ENCODE assay signal across 26 cellular contexts in the genomic region with DNA sequence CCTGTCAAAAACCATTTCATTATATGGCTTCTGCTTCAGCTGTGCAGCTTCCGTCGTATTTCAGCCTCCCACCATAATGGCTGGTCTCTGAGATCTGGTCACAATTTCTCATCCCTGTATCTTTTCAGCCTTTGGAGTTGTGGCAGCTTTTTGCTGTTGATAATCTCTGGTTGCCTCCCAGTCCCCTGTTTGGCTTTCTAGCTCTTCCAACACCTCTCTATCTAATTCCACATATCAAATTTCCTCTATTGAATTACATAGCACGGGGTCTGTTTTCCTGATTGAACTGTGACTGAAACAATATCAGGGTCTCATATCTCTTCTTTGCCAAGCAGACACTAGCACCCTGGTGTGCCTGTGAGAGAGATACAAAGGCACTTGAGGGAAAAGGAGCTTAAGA.
DNase-seq lines count a peak whose midpoint lies in the region; TF ChIP-seq lines count a peak whose summit lies in the region.
"Had no signal": no experiment of that assay in that cellular context is flagged by ENCODE, and none has a peak within 500 bp of the region (broad histone marks: within the 10 kb centered on the region; RNA-seq: fewer than 3 reads in every experiment).

No MANE protein-coding gene starts in this region.

- no peak for TF ChIP-seq EP300 in ovary (IDR thresholded peaks at IDR 0.05)

- intact Hi-C loops in ovary (cut with DNase I): no loop called here

- no peaks in the 10 kb centered on the region for H3K27me3 ChIP-seq in ovary
- H3K27me3 ChIP-seq: colonic mucosa, hepatocyte had no signal

- no peak overlapping the region for H3K4me3 ChIP-seq in ovary
- H3K4me3 ChIP-seq: colonic mucosa, hepatocyte, skin epidermis had no signal

- H3K9me3 Mint-ChIP-seq in nephron progenitor cell: peaks cover 9% of the 10 kb centered on the region

- H3K4me3 Mint-ChIP-seq in nephron progenitor cell: no peak overlapping the region
- H3K4me3 Mint-ChIP-seq: activated B cell treated with CpG ODN at 0.5 μM for 24 hours; CD8-positive, alpha-beta T cell had no signal

- no peak overlapping the region for H3K27ac ChIP-seq in ovary
- H3K27ac ChIP-seq: colonic mucosa, hepatocyte, skin epidermis had no signal

- peaks cover 13% of the 10 kb centered on the region for H3K4me1 Mint-ChIP-seq in nephron progenitor cell
- H3K4me1 Mint-ChIP-seq: activated B cell treated with CpG ODN at 0.5 μM for 24 hours had no signal

- DNase-seq in NCI-H1436 (lab: John Stamatoyannopoulos, UW) (peak; percentile 4), NCI-H1436 treated with DMSO at 0.1 percent for 48 hours (lab: John Stamatoyannopoulos, UW) (no peak), NCI-H1930 (lab: John Stamatoyannopoulos, UW) (peak; percentile 39 to 55), NCI-H748 (lab: John Stamatoyannopoulos, UW; ENCODE audit: unreplicated experiment) (peak; percentile 97), nephron progenitor cell (no peak), glomerular visceral epithelial cell (ENCODE audit: extremely low spot score) (no peak), KBM-7 (no peak), ovary (no peak)
- DNase-seq: 8988T; activated B cell treated with CpG ODN at 0.5 μM for 24 hours; activated naive CD4-positive, alpha-beta T cell treated with anti-CD3 and anti-CD28 coated beads, Interleukin-2, amount 50 U/mL, for 16 hours; amygdala; CD8-positive, alpha-beta T cell; colonic mucosa; effector memory CD4-positive, alpha-beta T cell; erythroblast; foreskin fibroblast; Kasumi-1; left colon; mesenchymal stem cell; MV-4-11; NCI-H526 treated with DMSO at 0.1 percent for 48 hours; occipital lobe; trophoblast cell had no signal

- no peaks in the 10 kb centered on the region for H3K9me3 ChIP-seq in ovary
- H3K9me3 ChIP-seq: colonic mucosa had no signal

- no peaks in the 10 kb centered on the region for H3K36me3 ChIP-seq in ovary
- H3K36me3 ChIP-seq: colonic mucosa had no signal

- H3K36me3 Mint-ChIP-seq in nephron progenitor cell (ENCODE audit: low read depth): no peaks in the 10 kb centered on the region
- H3K36me3 Mint-ChIP-seq: CD8-positive, alpha-beta T cell had no signal

- in situ Hi-C loops in KBM-7 (cut with MboI; ENCODE audit: low pct_unique_long_range_greater_than_20kb, low sequenced_read_pairs): no loop called here

- peak overlapping the region; percentile 30 for H3K27ac Mint-ChIP-seq in nephron progenitor cell
- H3K27ac Mint-ChIP-seq: activated B cell treated with CpG ODN at 0.5 μM for 24 hours; CD8-positive, alpha-beta T cell had no signal

- no peaks in the 10 kb centered on the region for H3K27me3 Mint-ChIP-seq in nephron progenitor cell (ENCODE audit: low read depth, poor library complexity)

- TF ChIP-seq CTCF in nephron progenitor cell (IDR thresholded peaks at IDR 0.05): no peak
- no peak for TF ChIP-seq CTCF in ovary (IDR thresholded peaks at IDR 0.05)

- H3K4me1 ChIP-seq in ovary (ENCODE audit: insufficient read depth): no peaks in the 10 kb centered on the region
- H3K4me1 ChIP-seq: colonic mucosa had no signal

- TF ChIP-seq POLR2A in ovary (IDR thresholded peaks at IDR 0.05): no peak

- 41 to 54% (median 42%) methylated on average over 3 of the region's 3 CpGs for WGBS in ovary, 3 donors

Comparison
In these comparisons a context has a peak if more than half of its experiments do, and no peak if none do; other contexts are left out.
1. DNase-seq: peak in NCI-H1436 (single experiment), NCI-H1930 (2 of 2) and NCI-H748 (single experiment); none in NCI-H1436 treated with DMSO at 0.1 percent for 48 hours (single experiment), nephron progenitor cell (single experiment), glomerular visceral epithelial cell (single experiment), KBM-7 (single experiment) and ovary (0 of 5).